ENCODE assay signal across 9 cellular contexts in the genomic region with DNA sequence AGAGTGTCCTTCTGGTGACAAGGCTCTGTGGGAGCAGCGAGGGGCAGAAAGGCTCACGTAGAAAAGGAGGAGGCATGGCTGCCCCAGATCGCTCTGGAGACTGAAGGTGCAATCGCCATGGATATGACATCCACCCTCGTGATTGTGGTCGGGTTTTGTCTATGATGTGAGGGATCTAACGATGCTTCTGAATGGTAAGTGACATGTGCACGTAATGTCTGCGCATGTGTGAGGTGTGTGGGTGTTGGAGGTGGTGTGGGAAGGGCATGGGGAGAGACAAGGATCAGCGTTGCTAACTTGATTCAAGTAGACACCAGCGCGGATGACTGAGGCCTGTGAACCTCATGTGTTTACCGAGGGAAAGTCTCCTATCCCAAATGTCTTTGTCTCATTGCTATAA. TPM values are rescaled to one million over a fixed set of nuclear protein-coding genes. Genes with fewer than 3 reads are reported as not detected.
"Had no signal": no experiment of that assay in that cellular context is flagged by ENCODE, and none has a peak within 500 bp of the region (broad histone marks: within the 10 kb centered on the region; RNA-seq: fewer than 3 reads in every experiment).

No MANE protein-coding gene starts in this region.

- H3K9me3 ChIP-seq: HAP-1 had no signal

- H3K36me3 ChIP-seq: HAP-1 had no signal

- H3K4me3 ChIP-seq: GM23338, HAP-1, K562 had no signal

- H3K4me2 ChIP-seq: GM23338 had no signal

- FAIRE-seq: H1, HTR-8/SVneo, K562 had no signal

- H2AFZ ChIP-seq: GM23338 had no signal

- ATAC-seq: GM23338, HCT116, K562 had no signal

- H3K4me1 ChIP-seq: HAP-1 had no signal

- DNase-seq: H7, HFFc6 had no signal

RNA-seq across cellular contexts. Expression of a gene that starts 20.2 kb away (rescaled TPM):
- total RNA-seq: HFFc6, HT-29, K562 had no signal
- polyA plus RNA-seq: K562 had no signal
